In genomic region chr3:162538466-162538865, GRCh38 we compare ENCODE assay signal across 20 cellular contexts.
DNase-seq lines count a peak whose midpoint lies in the region; ATAC-seq and TF ChIP-seq lines count a peak whose summit lies in the region.
"Had no signal": no experiment of that assay in that cellular context is flagged by ENCODE, and none has a peak within 500 bp of the region (broad histone marks: within the 10 kb centered on the region; RNA-seq: fewer than 3 reads in every experiment).

No MANE protein-coding gene starts in this region.

- H4K20me1 ChIP-seq in SU-DHL-6 (ENCODE audit: low read depth, low read length) (no peaks in the 10 kb centered on the region), hepatocyte (ENCODE audit: insufficient read depth, poor library complexity, severe bottlenecking) (no peaks in the 10 kb centered on the region), PC-9 (ENCODE audit: insufficient read depth) (no peaks in the 10 kb centered on the region)

- H3K79me2 ChIP-seq in SU-DHL-6 (ENCODE audit: insufficient read depth, low read length) = no peaks in the 10 kb centered on the region
- H3K79me2 ChIP-seq in hepatocyte = peaks cover 2% of the 10 kb centered on the region
- H3K79me2 ChIP-seq in PC-9 (ENCODE audit: low read depth) = no peaks in the 10 kb centered on the region

- POLR2A ChIA-PET in PC-9 (lab: Charles Lee; ENCODE audit: unreplicated experiment) = no interaction called here

- WGBS in hepatocyte (ENCODE audit: low lambda C conversion rate, missing lambda C conversion rate) = 57% methylated on average over 2 of the region's 2 CpGs

- no peaks in the 10 kb centered on the region for H3K27me3 ChIP-seq in SU-DHL-6 (ENCODE audit: low read length)
- H3K27me3 ChIP-seq in hepatocyte = no peaks in the 10 kb centered on the region
- H3K27me3 ChIP-seq in PC-9 (ENCODE audit: insufficient read depth, low read depth) = no peaks in the 10 kb centered on the region
- H3K27me3 ChIP-seq: BE2C, SJSA1 had no signal

- H3K9me3 ChIP-seq in SU-DHL-6 (ENCODE audit: insufficient read depth, low read length) (no peaks in the 10 kb centered on the region), hepatocyte (ENCODE audit: low read depth) (no peaks in the 10 kb centered on the region), PC-9 (ENCODE audit: insufficient read depth, low read depth) (no peaks in the 10 kb centered on the region)
- H3K9me3 ChIP-seq: BE2C, SJSA1 had no signal

- intact Hi-C loops in PC-9 (cut with micrococcal nuclease; ENCODE audit: unreplicated experiment) = no loop called here

- no TSS peak for BruUV-seq in PC-9 (replicated peaks; lab: Mats Ljungman, UMichigan)

- H3K4me2 ChIP-seq in SU-DHL-6 (ENCODE audit: low read depth, low read length, poor library complexity, severe bottlenecking) (no peak overlapping the region), hepatocyte (no peak overlapping the region), PC-9 (no peak overlapping the region)

- no peak for ATAC-seq in HG02970 (IDR thresholded peaks at IDR 0.05; ENCODE audit: low FRiP score, unreplicated experiment)
- ATAC-seq: T-helper 17 cell had no signal

- no peak overlapping the region for H3K9ac ChIP-seq in SU-DHL-6 (ENCODE audit: low read length)

- TF ChIP-seq CTCF in HFF-Myc (IDR thresholded peaks at IDR 0.05; ENCODE audit: low read depth, low read length, missing control alignments) (no peak), SU-DHL-6 (IDR thresholded peaks at IDR 0.05; ENCODE audit: insufficient read depth, low read length, poor library complexity, severe bottlenecking) (no peak), hepatocyte (IDR thresholded peaks at IDR 0.05; ENCODE audit: poor library complexity) (no peak), PC-9 (conservative IDR thresholded peaks at IDR 0.05) (no peak)

- H3K27ac ChIP-seq in SU-DHL-6 (ENCODE audit: low read depth, low read length) = no peak overlapping the region
- peak overlapping the region; percentile 63 for H3K27ac ChIP-seq in hepatocyte
- no peak overlapping the region for H3K27ac ChIP-seq in PC-9
- H3K27ac ChIP-seq: HL-60, SJSA1 had no signal

- H3K4me1 ChIP-seq in hepatocyte (ENCODE audit: insufficient read depth) = no peaks in the 10 kb centered on the region
- no peaks in the 10 kb centered on the region for H3K4me1 ChIP-seq in PC-9 (replicated peaks; ENCODE audit: insufficient read depth)
- H3K4me1 ChIP-seq: BE2C, SJSA1 had no signal

- no peak overlapping the region for H3K4me3 ChIP-seq in HFF-Myc (replicated peaks; ENCODE audit: low read depth, low read length)
- no peak overlapping the region for H3K4me3 ChIP-seq in SU-DHL-6 (ENCODE audit: insufficient read depth, low read length, poor library complexity, severe bottlenecking)
- no peak overlapping the region for H3K4me3 ChIP-seq in hepatocyte
- H3K4me3 ChIP-seq in PC-9 = no peak overlapping the region
- H3K4me3 ChIP-seq: SJSA1 had no signal

- peak; percentile 56 for DNase-seq in HFF-Myc (ENCODE audit: extremely low read depth, low read depth)
- DNase-seq in hepatocyte (ENCODE audit: low spot score) = peak; percentile 16
- no peak for DNase-seq in stimulated activated CD4-positive, alpha-beta T cell treated with anti-CD3 and anti-CD28 coated beads, Interleukin-12 subunit alpha, Interleukin-12 subunit beta, amount 100 ng/mL, for 4 hours
- DNase-seq in PC-9 = no peak
- DNase-seq in stimulated activated CD4-positive, alpha-beta T cell treated with anti-CD3 and anti-CD28 coated beads, Interleukin-15, amount 100 ng/mL, for 24 hours = no peak
- DNase-seq: BE2C, DND-41, KBM-7, MM.1S, NCI-H1048, NCI-H1417 treated with DMSO at 0.1 percent for 48 hours, NCI-H187 treated with DMSO at 0.1 percent for 48 hours, NCI-H2107, NCI-H774, SW 1271, T-helper 17 cell had no signal

- H2AFZ ChIP-seq in SU-DHL-6 (ENCODE audit: low read depth, low read length, severe bottlenecking) = peak overlapping the region; percentile 16
- H2AFZ ChIP-seq in hepatocyte = no peak overlapping the region
- H2AFZ ChIP-seq in PC-9 = no peak overlapping the region

- H3K9me2 ChIP-seq in SU-DHL-6 (replicated peaks; ENCODE audit: insufficient read depth, low read length) = no peaks in the 10 kb centered on the region
- H3K9me2 ChIP-seq in hepatocyte (replicated peaks; ENCODE audit: insufficient read depth) = no peaks in the 10 kb centered on the region
- H3K9me2 ChIP-seq in PC-9 (ENCODE audit: insufficient read depth) = no peaks in the 10 kb centered on the region

- H3K36me3 ChIP-seq in SU-DHL-6 (ENCODE audit: low read length) = no peaks in the 10 kb centered on the region
- no peaks in the 10 kb centered on the region for H3K36me3 ChIP-seq in hepatocyte (replicated peaks; ENCODE audit: insufficient read depth, low read depth)
- H3K36me3 ChIP-seq in PC-9 (ENCODE audit: low read depth) = no peaks in the 10 kb centered on the region
- H3K36me3 ChIP-seq: BE2C, SJSA1 had no signal

- CTCF ChIA-PET in PC-9 (lab: Charles Lee) = no interaction called here

- H3F3A ChIP-seq in SU-DHL-6 (ENCODE audit: insufficient read depth) = no peaks in the 10 kb centered on the region
- H3F3A ChIP-seq in PC-9 (ENCODE audit: insufficient read depth, low read depth) = no peaks in the 10 kb centered on the region

Comparison
In these comparisons a context has a peak if more than half of its experiments do, and no peak if none do; other contexts are left out.
1. DNase-seq: peak in HFF-Myc (single experiment) and hepatocyte (single experiment); none in stimulated activated CD4-positive, alpha-beta T cell treated with anti-CD3 and anti-CD28 coated beads, Interleukin-12 subunit alpha, Interleukin-12 subunit beta, amount 100 ng/mL, for 4 hours (single experiment), PC-9 (0 of 2) and stimulated activated CD4-positive, alpha-beta T cell treated with anti-CD3 and anti-CD28 coated beads, Interleukin-15, amount 100 ng/mL, for 24 hours (single experiment).